ENCODE assay signal across 1 cellular context in the genomic region with DNA sequence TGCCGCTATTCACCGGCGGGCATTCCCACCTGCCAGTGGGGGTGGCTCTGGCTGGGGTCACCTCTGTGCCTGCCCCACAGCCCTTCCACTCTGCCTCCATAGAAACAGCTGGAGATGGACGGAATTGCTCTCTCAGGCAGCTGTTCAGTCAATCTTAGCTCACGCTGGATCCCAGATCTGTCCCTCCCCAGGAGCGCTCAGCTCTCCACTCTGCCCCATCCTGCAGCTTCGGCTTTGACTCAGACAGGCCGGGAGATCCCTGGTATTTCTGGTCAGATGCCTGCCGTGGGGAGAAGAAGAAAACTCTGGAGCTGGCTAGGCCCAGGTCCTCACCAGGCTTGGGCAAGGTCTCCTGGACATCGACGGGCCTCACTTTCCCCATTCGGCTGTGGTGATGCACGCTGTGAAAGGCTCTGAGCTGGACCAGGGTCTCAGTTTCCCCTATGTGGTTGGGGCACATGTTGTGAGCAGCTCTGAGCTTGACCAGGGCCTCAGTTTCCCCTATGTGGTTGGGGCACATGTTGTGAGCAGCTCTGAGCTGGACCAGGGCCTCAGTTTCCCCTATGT.
TF ChIP-seq lines count a peak whose summit lies in the region.

No MANE protein-coding gene starts in this region.

TF ChIP-seq in WTC11, 78 proteins besides CTCF, POLR2A, EP300 and RAD21:
- no peak for TF ChIP-seq ARID4B (CRISPR knock-in tag; IDR thresholded peaks at IDR 0.05; ENCODE audit: borderline replicate concordance)
- TF ChIP-seq KAT7 (CRISPR knock-in tag; IDR thresholded peaks at IDR 0.05; ENCODE audit: borderline replicate concordance), result no peak
- no peak for TF ChIP-seq CREB1 (CRISPR knock-in tag; IDR thresholded peaks at IDR 0.05)
- no peak for TF ChIP-seq PRRX2 (CRISPR knock-in tag; IDR thresholded peaks at IDR 0.05)
- TF ChIP-seq CREM (CRISPR knock-in tag; IDR thresholded peaks at IDR 0.05), result no peak
- no peak for TF ChIP-seq ESRRA (CRISPR knock-in tag; IDR thresholded peaks at IDR 0.05; ENCODE audit: borderline replicate concordance)
- TF ChIP-seq, protein P1, sequence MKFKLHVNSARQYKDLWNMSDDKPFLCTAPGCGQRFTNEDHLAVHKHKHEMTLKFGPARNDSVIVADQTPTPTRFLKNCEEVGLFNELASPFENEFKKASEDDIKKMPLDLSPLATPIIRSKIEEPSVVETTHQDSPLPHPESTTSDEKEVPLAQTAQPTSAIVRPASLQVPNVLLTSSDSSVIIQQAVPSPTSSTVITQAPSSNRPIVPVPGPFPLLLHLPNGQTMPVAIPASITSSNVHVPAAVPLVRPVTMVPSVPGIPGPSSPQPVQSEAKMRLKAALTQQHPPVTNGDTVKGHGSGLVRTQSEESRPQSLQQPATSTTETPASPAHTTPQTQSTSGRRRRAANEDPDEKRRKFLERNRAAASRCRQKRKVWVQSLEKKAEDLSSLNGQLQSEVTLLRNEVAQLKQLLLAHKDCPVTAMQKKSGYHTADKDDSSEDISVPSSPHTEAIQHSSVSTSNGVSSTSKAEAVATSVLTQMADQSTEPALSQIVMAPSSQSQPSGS (CRISPR knock-in tag; IDR thresholded peaks at IDR 0.05; ENCODE audit: borderline replicate concordance, low read depth), result no peak
- no peak for TF ChIP-seq ZNF232 (CRISPR knock-in tag; IDR thresholded peaks at IDR 0.05)
- TF ChIP-seq, protein P2, sequence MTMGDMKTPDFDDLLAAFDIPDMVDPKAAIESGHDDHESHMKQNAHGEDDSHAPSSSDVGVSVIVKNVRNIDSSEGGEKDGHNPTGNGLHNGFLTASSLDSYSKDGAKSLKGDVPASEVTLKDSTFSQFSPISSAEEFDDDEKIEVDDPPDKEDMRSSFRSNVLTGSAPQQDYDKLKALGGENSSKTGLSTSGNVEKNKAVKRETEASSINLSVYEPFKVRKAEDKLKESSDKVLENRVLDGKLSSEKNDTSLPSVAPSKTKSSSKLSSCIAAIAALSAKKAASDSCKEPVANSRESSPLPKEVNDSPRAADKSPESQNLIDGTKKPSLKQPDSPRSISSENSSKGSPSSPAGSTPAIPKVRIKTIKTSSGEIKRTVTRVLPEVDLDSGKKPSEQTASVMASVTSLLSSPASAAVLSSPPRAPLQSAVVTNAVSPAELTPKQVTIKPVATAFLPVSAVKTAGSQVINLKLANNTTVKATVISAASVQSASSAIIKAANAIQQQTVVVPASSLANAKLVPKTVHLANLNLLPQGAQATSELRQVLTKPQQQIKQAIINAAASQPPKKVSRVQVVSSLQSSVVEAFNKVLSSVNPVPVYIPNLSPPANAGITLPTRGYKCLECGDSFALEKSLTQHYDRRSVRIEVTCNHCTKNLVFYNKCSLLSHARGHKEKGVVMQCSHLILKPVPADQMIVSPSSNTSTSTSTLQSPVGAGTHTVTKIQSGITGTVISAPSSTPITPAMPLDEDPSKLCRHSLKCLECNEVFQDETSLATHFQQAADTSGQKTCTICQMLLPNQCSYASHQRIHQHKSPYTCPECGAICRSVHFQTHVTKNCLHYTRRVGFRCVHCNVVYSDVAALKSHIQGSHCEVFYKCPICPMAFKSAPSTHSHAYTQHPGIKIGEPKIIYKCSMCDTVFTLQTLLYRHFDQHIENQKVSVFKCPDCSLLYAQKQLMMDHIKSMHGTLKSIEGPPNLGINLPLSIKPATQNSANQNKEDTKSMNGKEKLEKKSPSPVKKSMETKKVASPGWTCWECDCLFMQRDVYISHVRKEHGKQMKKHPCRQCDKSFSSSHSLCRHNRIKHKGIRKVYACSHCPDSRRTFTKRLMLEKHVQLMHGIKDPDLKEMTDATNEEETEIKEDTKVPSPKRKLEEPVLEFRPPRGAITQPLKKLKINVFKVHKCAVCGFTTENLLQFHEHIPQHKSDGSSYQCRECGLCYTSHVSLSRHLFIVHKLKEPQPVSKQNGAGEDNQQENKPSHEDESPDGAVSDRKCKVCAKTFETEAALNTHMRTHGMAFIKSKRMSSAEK (CRISPR knock-in tag; IDR thresholded peaks at IDR 0.05; ENCODE audit: borderline replicate concordance), result no peak
- TF ChIP-seq TEAD4 (CRISPR knock-in tag; IDR thresholded peaks at IDR 0.05), result no peak
- no peak for TF ChIP-seq HMGA2 (CRISPR knock-in tag; IDR thresholded peaks at IDR 0.05)
- no peak for TF ChIP-seq ZMAT4 (CRISPR knock-in tag; IDR thresholded peaks at IDR 0.05)
- TF ChIP-seq NR1H2 (CRISPR knock-in tag; IDR thresholded peaks at IDR 0.05), result no peak
- no peak for TF ChIP-seq ELF4 (CRISPR knock-in tag; IDR thresholded peaks at IDR 0.05; ENCODE audit: low read depth)
- no peak for TF ChIP-seq NR3C1 (CRISPR knock-in tag; conservative IDR thresholded peaks at IDR 0.05; ENCODE audit: low read depth)
- no peak for TF ChIP-seq ZNF396 (CRISPR knock-in tag; IDR thresholded peaks at IDR 0.05; ENCODE audit: borderline replicate concordance)
- TF ChIP-seq, protein P3, sequence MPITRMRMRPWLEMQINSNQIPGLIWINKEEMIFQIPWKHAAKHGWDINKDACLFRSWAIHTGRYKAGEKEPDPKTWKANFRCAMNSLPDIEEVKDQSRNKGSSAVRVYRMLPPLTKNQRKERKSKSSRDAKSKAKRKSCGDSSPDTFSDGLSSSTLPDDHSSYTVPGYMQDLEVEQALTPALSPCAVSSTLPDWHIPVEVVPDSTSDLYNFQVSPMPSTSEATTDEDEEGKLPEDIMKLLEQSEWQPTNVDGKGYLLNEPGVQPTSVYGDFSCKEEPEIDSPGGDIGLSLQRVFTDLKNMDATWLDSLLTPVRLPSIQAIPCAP (CRISPR knock-in tag; IDR thresholded peaks at IDR 0.05), result no peak
- no peak for TF ChIP-seq STAT6 (CRISPR knock-in tag; conservative IDR thresholded peaks at IDR 0.05; ENCODE audit: low read depth)
TF ChIP-seq in WTC11: peak in this region for 0.
